1 cellular context compared by ENCODE assay signal in the genomic region with DNA sequence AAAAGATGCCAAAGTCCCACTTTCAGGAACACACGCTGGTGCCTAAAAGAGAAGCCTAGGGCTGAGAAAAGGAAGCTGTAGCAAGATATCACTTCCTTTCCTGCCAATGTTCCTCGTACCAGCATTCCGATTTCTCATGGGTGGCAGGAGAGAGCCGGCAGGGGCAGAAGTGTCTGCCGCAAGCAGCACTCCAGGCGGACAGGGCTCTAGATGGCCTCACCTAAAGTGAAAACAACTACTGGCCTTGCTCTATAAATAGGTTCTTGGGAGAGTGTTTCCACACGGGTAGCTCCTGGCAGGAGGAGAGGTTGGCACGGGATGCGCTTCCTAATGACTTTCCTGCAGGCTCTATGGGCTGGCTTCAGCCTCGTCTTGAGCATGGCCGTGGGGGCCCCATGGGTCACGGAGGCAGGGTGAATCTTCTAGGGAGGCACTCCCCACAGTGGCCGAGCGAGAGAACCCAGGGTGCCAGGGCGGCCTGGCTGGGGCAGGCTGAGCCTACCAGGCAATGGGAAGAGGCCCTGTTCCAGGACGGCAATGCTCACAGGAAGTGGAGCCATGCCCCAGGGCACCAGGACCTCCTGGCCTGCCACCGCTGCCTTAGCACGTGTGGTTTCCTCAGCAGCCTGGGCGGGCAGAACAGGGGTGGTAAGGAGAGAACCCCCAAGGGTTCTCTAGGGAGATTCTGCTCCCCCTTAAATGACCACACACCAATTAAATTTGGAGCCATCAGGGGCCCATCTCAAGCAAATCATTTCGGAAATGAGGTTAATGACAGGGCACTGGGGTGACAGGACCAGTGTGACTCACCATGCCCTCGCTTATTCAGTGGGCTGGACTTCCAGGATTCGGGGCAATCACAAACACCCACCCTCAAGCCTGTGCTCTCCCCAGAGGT.
TF ChIP-seq lines count a peak whose summit lies in the region.

No MANE protein-coding gene starts in this region.

TF ChIP-seq in HepG2, 621 proteins besides CTCF, POLR2A, EP300 and RAD21:
- no peak for TF ChIP-seq TRIM24 (CRISPR knock-in tag; IDR thresholded peaks at IDR 0.05)
- no peak for TF ChIP-seq ZBTB7A (CRISPR knock-in tag; IDR thresholded peaks at IDR 0.05)
- no peak for TF ChIP-seq GZF1 (CRISPR knock-in tag; IDR thresholded peaks at IDR 0.05)
- no peak for TF ChIP-seq ZSCAN31 (CRISPR knock-in tag; IDR thresholded peaks at IDR 0.05; ENCODE audit: low read depth)
- TF ChIP-seq ZNF20 (CRISPR knock-in tag; IDR thresholded peaks at IDR 0.05), result no peak
- TF ChIP-seq ZNF431 (CRISPR knock-in tag; IDR thresholded peaks at IDR 0.05; ENCODE audit: borderline replicate concordance, low read depth), result no peak
- TF ChIP-seq, protein P1, sequence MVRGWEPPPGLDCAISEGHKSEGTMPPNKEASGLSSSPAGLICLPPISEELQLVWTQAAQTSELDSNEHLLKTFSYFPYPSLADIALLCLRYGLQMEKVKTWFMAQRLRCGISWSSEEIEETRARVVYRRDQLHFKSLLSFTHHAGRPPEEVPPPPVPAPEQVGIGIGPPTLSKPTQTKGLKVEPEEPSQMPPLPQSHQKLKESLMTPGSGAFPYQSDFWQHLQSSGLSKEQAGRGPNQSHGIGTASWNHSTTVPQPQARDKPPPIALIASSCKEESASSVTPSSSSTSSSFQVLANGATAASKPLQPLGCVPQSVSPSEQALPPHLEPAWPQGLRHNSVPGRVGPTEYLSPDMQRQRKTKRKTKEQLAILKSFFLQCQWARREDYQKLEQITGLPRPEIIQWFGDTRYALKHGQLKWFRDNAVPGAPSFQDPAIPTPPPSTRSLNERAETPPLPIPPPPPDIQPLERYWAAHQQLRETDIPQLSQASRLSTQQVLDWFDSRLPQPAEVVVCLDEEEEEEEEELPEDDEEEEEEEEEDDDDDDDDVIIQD (CRISPR knock-in tag; IDR thresholded peaks at IDR 0.05; ENCODE audit: low read depth), result no peak
- TF ChIP-seq CBX1 (IDR thresholded peaks at IDR 0.05; ENCODE audit: low read depth), result no peak
- TF ChIP-seq ZNF296 (CRISPR knock-in tag; conservative IDR thresholded peaks at IDR 0.05), result no peak
- TF ChIP-seq, protein P2, sequence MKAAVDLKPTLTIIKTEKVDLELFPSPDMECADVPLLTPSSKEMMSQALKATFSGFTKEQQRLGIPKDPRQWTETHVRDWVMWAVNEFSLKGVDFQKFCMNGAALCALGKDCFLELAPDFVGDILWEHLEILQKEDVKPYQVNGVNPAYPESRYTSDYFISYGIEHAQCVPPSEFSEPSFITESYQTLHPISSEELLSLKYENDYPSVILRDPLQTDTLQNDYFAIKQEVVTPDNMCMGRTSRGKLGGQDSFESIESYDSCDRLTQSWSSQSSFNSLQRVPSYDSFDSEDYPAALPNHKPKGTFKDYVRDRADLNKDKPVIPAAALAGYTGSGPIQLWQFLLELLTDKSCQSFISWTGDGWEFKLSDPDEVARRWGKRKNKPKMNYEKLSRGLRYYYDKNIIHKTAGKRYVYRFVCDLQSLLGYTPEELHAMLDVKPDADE (CRISPR knock-in tag; IDR thresholded peaks at IDR 0.05), result no peak
- no peak for TF ChIP-seq RBM22 (optimal IDR thresholded peaks at IDR 0.05; ENCODE audit: low read length)
- no peak for TF ChIP-seq ZIK1 (CRISPR knock-in tag; IDR thresholded peaks at IDR 0.05; ENCODE audit: borderline replicate concordance, low read depth)
